ENCODE assay signal across 23 cellular contexts in the genomic region with DNA sequence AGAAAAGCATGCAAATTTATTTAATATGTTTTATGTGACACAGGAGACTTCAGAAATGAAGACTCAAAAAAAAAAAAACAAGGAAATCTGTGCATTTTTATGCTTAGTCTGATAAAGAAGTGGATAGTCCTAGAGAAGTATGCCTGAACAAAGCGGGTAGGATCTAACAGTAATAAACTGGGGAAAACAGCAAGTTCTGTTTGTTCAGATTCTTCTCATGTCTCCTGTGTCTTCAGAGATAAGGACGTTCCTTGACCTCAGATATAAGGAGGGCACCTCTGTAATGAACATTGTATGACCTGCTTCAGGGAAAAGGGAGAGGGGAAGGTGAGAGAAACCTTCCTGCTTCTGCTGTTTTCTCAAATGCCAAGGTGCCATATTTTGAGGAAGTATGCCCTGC.
DNase-seq lines count a peak whose midpoint lies in the region; TF ChIP-seq lines count a peak whose summit lies in the region.
"Had no signal": no experiment of that assay in that cellular context is flagged by ENCODE, and none has a peak within 500 bp of the region (broad histone marks: within the 10 kb centered on the region; RNA-seq: fewer than 3 reads in every experiment).

No MANE protein-coding gene starts in this region.

- no peaks in the 10 kb centered on the region for H3K27me3 ChIP-seq in BLaER1 treated with 17β-estradiol and CSF1 and Interleukin-3, amounts not matched to agents 10 nM and 100 nM
- no peaks in the 10 kb centered on the region for H3K27me3 ChIP-seq in OCI-LY3 (ENCODE audit: low read depth, low read length)

- peak overlapping the region; percentile 7; the same call in 1 of the 2 replicates for H2AFZ ChIP-seq in OCI-LY3 (ENCODE audit: low read depth, low read length)

- peak overlapping the region in 5 of 11 experiments; percentile 6 to 97 (median 80); a peak in 7 of 22 replicates for H3K27ac ChIP-seq in BLaER1 treated with 17β-estradiol and CSF1 and Interleukin-3, amounts not matched to agents 10 nM and 100 nM
- H3K27ac ChIP-seq in OCI-LY3 (ENCODE audit: low read length), result peak overlapping the region; percentile 94
- H3K27ac ChIP-seq: A549, C4-2B had no signal

- no peaks in the 10 kb centered on the region for H3K36me3 Mint-ChIP-seq in dendritic cell treated with granulocyte-macrophage colony-stimulating factor and Interleukin-4, amounts not matched to agents 40 ng/mL and 50 ng/mL, for 4 days (ENCODE audit: low read depth)
- H3K36me3 Mint-ChIP-seq: CD4-positive, CD25-positive, alpha-beta regulatory T cell; CD8-positive, alpha-beta T cell had no signal

- no peak overlapping the region for H3K4me3 Mint-ChIP-seq in dendritic cell treated with granulocyte-macrophage colony-stimulating factor and Interleukin-4, amounts not matched to agents 40 ng/mL and 50 ng/mL, for 4 days
- H3K4me3 Mint-ChIP-seq: CD4-positive, CD25-positive, alpha-beta regulatory T cell; CD8-positive, alpha-beta T cell; HFFc6 had no signal

- H3K4me3 ChIP-seq in BLaER1 treated with 17β-estradiol and CSF1 and Interleukin-3, amounts not matched to agents 10 nM and 100 nM, result no peak overlapping the region
- peak overlapping the region; percentile 59 for H3K4me3 ChIP-seq in OCI-LY3 (ENCODE audit: low read length)
- H3K4me3 ChIP-seq: A549, GM12878, HAP-1 had no signal

- peaks cover 25 to 98% (median 54%) of the 10 kb centered on the region in 10 experiments for H3K4me1 ChIP-seq in BLaER1 treated with 17β-estradiol and CSF1 and Interleukin-3, amounts not matched to agents 10 nM and 100 nM
- peaks cover 76% of the 10 kb centered on the region for H3K4me1 ChIP-seq in OCI-LY3 (ENCODE audit: low read length)
- H3K4me1 ChIP-seq: HAP-1 had no signal

- DNase-seq in NCI-H187 (lab: John Stamatoyannopoulos, UW) (no peak), NCI-H1048 (lab: John Stamatoyannopoulos, UW) (no peak), head of caudate nucleus (no peak)
- no peak for DNase-seq in stimulated activated naive CD4-positive, alpha-beta T cell treated with Interleukin-2 at 50 U/mL for 16 hours (lab: John Stamatoyannopoulos, UW)
- DNase-seq: 8988T; ACHN; AML-193; Caco-2; CD4-positive, CD25-positive, alpha-beta regulatory T cell; CD8-positive, alpha-beta T cell; DMS 273 treated with DMSO at 0.1 percent for 48 hours; DMS79; EL; GDM1; GOT3; HFFc6 had no signal

- H3K9me3 ChIP-seq in BLaER1 treated with 17β-estradiol and CSF1 and Interleukin-3, amounts not matched to agents 10 nM and 100 nM (replicated peaks in 1 of 11), result peaks cover 0 to 9% (median 0%) of the 10 kb centered on the region in 11 experiments; a peak in 8 of 22 replicates
- no peaks in the 10 kb centered on the region for H3K9me3 ChIP-seq in OCI-LY3 (ENCODE audit: insufficient read depth, low read length)
- H3K9me3 ChIP-seq: A549, Caco-2, HAP-1 had no signal

- no peaks in the 10 kb centered on the region for H3K27me3 Mint-ChIP-seq in dendritic cell treated with granulocyte-macrophage colony-stimulating factor and Interleukin-4, amounts not matched to agents 40 ng/mL and 50 ng/mL, for 4 days
- H3K27me3 Mint-ChIP-seq: CD4-positive, CD25-positive, alpha-beta regulatory T cell had no signal

- no peaks in the 10 kb centered on the region for H3K9me3 Mint-ChIP-seq in dendritic cell treated with granulocyte-macrophage colony-stimulating factor and Interleukin-4, amounts not matched to agents 40 ng/mL and 50 ng/mL, for 4 days
- H3K9me3 Mint-ChIP-seq: CD4-positive, CD25-positive, alpha-beta regulatory T cell; CD8-positive, alpha-beta T cell; HFFc6 had no signal

- H3K36me3 ChIP-seq in BLaER1 treated with 17β-estradiol and CSF1 and Interleukin-3, amounts not matched to agents 10 nM and 100 nM, result no peaks in the 10 kb centered on the region
- peaks cover 6% of the 10 kb centered on the region for H3K36me3 ChIP-seq in OCI-LY3 (replicated peaks; ENCODE audit: low read depth, low read length)
- H3K36me3 ChIP-seq: HAP-1 had no signal

- TF ChIP-seq CTCF in OCI-LY3 (IDR thresholded peaks at IDR 0.05; ENCODE audit: low read depth, low read length), result no peak

- H3K9ac ChIP-seq in BLaER1 treated with 17β-estradiol and CSF1 and Interleukin-3, amounts not matched to agents 10 nM and 100 nM, result peak overlapping the region in 1 of 11 experiments; percentile 83; a peak in 1 of 22 replicates
- peak overlapping the region; percentile 67 for H3K9ac ChIP-seq in OCI-LY3 (ENCODE audit: low read length)

- no peaks in the 10 kb centered on the region for H4K20me1 ChIP-seq in BLaER1 treated with 17β-estradiol and CSF1 and Interleukin-3, amounts not matched to agents 10 nM and 100 nM
- H4K20me1 ChIP-seq in OCI-LY3 (ENCODE audit: insufficient read depth, low read length), result no peaks in the 10 kb centered on the region

- peaks cover 52% of the 10 kb centered on the region for H3K4me1 Mint-ChIP-seq in dendritic cell treated with granulocyte-macrophage colony-stimulating factor and Interleukin-4, amounts not matched to agents 40 ng/mL and 50 ng/mL, for 4 days (ENCODE audit: low read depth)
- H3K4me1 Mint-ChIP-seq: CD4-positive, CD25-positive, alpha-beta regulatory T cell had no signal

- no peaks in the 10 kb centered on the region for H3K79me2 ChIP-seq in OCI-LY3 (ENCODE audit: low read length)

- H3K27ac Mint-ChIP-seq in dendritic cell treated with granulocyte-macrophage colony-stimulating factor and Interleukin-4, amounts not matched to agents 40 ng/mL and 50 ng/mL, for 4 days, result peak overlapping the region; percentile 73
- H3K27ac Mint-ChIP-seq: CD4-positive, CD25-positive, alpha-beta regulatory T cell; CD8-positive, alpha-beta T cell; HFFc6 had no signal

- peak overlapping the region in 6 of 11 experiments; percentile 33 to 88 (median 54); a peak in 10 of 22 replicates for H3K4me2 ChIP-seq in BLaER1 treated with 17β-estradiol and CSF1 and Interleukin-3, amounts not matched to agents 10 nM and 100 nM
- peak overlapping the region; percentile 84 for H3K4me2 ChIP-seq in OCI-LY3 (ENCODE audit: low read length)
- H3K4me2 ChIP-seq: A549 had no signal

- intact Hi-C loops in dendritic cell treated with granulocyte-macrophage colony-stimulating factor and Interleukin-4, amounts not matched to agents 40 ng/mL and 50 ng/mL, for 4 days (cut with micrococcal nuclease), result loop anchor here (5.0 kb wide), 3 partner anchors 171 to 371 kb away; no protein-coding TSS in a partner anchor
- intact Hi-C loops in head of caudate nucleus (cut with DNase I), result no loop called here
